Comparison of ENCODE assay signal across 1 cellular context in the genomic region with DNA sequence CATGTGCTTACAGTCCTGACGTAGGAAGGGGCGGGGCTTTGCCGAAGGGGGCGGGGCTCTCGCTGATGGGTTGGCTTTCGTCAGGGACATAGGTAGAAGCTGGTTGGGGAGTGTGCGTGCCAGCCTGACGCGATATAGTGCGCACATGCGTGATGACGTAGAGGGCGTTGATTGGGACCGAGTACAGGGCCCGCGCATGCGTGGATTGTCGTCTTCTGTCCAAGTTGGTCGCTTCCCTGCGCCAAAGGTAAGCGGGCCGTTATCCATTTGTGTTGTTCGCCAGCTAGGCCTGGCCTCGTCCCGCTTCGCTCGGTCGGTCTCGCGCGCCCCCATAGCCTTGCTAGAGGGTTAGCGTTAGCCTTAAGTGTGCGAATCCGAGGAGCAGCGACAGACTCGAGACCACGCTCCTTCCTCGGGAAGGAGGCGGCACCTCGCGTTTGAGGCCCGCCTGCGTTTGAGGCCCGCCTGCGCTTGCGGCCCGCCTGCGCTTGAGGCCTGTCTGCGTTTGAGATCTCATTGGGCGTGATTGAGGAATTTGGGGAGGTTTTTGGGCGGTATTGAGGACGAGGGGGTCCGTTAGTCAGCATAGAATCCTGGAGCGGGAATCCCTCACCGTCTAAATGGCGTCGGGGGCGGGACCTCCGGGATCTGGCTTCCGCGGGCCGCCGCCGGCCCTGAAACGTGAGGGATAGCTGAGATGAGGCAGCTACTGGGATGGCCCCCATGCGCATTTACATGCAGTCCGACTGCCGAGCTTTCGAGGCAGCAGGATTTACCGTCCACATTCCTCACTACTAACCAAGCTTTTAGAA.
TF ChIP-seq lines count a peak whose summit lies in the region.

Gene XRCC6 (plus strand): TSS at position 197 of the 812 bp plus-strand sequence. CDS start 710 bp downstream, outside the sequence.

TF ChIP-seq in GM12878, 131 proteins besides CTCF, POLR2A, EP300 and RAD21 (continued from another document and continues in another):
- TF ChIP-seq, protein P1, sequence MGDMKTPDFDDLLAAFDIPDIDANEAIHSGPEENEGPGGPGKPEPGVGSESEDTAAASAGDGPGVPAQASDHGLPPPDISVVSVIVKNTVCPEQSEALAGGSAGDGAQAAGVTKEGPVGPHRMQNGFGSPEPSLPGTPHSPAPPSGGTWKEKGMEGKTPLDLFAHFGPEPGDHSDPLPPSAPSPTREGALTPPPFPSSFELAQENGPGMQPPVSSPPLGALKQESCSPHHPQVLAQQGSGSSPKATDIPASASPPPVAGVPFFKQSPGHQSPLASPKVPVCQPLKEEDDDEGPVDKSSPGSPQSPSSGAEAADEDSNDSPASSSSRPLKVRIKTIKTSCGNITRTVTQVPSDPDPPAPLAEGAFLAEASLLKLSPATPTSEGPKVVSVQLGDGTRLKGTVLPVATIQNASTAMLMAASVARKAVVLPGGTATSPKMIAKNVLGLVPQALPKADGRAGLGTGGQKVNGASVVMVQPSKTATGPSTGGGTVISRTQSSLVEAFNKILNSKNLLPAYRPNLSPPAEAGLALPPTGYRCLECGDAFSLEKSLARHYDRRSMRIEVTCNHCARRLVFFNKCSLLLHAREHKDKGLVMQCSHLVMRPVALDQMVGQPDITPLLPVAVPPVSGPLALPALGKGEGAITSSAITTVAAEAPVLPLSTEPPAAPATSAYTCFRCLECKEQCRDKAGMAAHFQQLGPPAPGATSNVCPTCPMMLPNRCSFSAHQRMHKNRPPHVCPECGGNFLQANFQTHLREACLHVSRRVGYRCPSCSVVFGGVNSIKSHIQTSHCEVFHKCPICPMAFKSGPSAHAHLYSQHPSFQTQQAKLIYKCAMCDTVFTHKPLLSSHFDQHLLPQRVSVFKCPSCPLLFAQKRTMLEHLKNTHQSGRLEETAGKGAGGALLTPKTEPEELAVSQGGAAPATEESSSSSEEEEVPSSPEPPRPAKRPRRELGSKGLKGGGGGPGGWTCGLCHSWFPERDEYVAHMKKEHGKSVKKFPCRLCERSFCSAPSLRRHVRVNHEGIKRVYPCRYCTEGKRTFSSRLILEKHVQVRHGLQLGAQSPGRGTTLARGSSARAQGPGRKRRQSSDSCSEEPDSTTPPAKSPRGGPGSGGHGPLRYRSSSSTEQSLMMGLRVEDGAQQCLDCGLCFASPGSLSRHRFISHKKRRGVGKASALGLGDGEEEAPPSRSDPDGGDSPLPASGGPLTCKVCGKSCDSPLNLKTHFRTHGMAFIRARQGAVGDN (IDR thresholded peaks at IDR 0.05), result peak; percentile 33; the same call in 1 of the 2 replicates
- TF ChIP-seq STAT3 (IDR thresholded peaks at IDR 0.05; ENCODE audit: low read depth, low read length) (no peak), PKNOX1 (IDR thresholded peaks at IDR 0.05) (peak; percentile 91), MAX (IDR thresholded peaks at IDR 0.05; ENCODE audit: low read depth, low read length) (peak; percentile 17; the same call in 1 of the 2 replicates), LARP7 (IDR thresholded peaks at IDR 0.05) (peak; percentile 87), ZNF207 (IDR thresholded peaks at IDR 0.05; ENCODE audit: borderline replicate concordance) (peak; percentile 85; the same call in 1 of the 2 replicates), NFXL1 (IDR thresholded peaks at IDR 0.05; ENCODE audit: borderline replicate concordance) (no peak), RAD51 (IDR thresholded peaks at IDR 0.05) (peak; percentile 35; the same call in 1 of the 2 replicates), NBN (IDR thresholded peaks at IDR 0.05) (peak; percentile 97), NR2C1 (IDR thresholded peaks at IDR 0.05) (no peak), MXI1 (IDR thresholded peaks at IDR 0.05; ENCODE audit: low read depth, low read length) (peak; percentile 30; the same call in 1 of the 2 replicates), ESRRA (IDR thresholded peaks at IDR 0.05; ENCODE audit: low read length) (no peak), BACH1 (IDR thresholded peaks at IDR 0.05; ENCODE audit: borderline replicate concordance) (peak; percentile 57), FOXM1 (IDR thresholded peaks at IDR 0.05; ENCODE audit: low read depth, low read length) (no peak), WRNIP1 (IDR thresholded peaks at IDR 0.05; ENCODE audit: borderline replicate concordance, low read depth, low read length) (no peak), SREBF2 (IDR thresholded peaks at IDR 0.05; ENCODE audit: low read length) (no peak), RUNX3 (IDR thresholded peaks at IDR 0.05; ENCODE audit: low read length) (0 out of 2 replicates have a peak, but pooled peaks have one; percentile 5), NKRF (conservative IDR thresholded peaks at IDR 0.05) (peak; percentile 95), NFYA (IDR thresholded peaks at IDR 0.05; ENCODE audit: borderline replicate concordance, low read depth, low read length) (no peak), NR2C2 (IDR thresholded peaks at IDR 0.05; ENCODE audit: borderline replicate concordance, control insufficient read depth, insufficient read length, low read depth) (no peak), CEBPZ (IDR thresholded peaks at IDR 0.05; ENCODE audit: low read depth, low read length) (no peak), IKZF1 (conservative IDR thresholded peaks at IDR 0.05) (peak; percentile 86), POLR2AphosphoS2 (IDR thresholded peaks at IDR 0.05; ENCODE audit: low read depth, low read length) (0 out of 2 replicates have a peak, but pooled peaks have one; percentile 71), MYC (IDR thresholded peaks at IDR 0.05; ENCODE audit: insufficient read depth, insufficient read length, insufficient replicate concordance, low read length, severe bottlenecking) (no peak), EGR1 (IDR thresholded peaks at IDR 0.05; ENCODE audit: borderline replicate concordance in 1 of 2, low read depth in 2 of 2, low read length in 2 of 2) (peak in 1 of 2 experiments; percentile 31; a peak in 1 of 3 replicates), CREM (IDR thresholded peaks at IDR 0.05; ENCODE audit: low read depth) (peak; percentile 95), ZNF24 (IDR thresholded peaks at IDR 0.05) (no peak), RELB (IDR thresholded peaks at IDR 0.05; ENCODE audit: low read depth) (peak; percentile 83), NRF1 (conservative IDR thresholded peaks at IDR 0.05; ENCODE audit: low read depth, low read length) (peak; percentile 75), ELK1 (IDR thresholded peaks at IDR 0.05; ENCODE audit: low read depth, low read length) (no peak), USF1 (IDR thresholded peaks at IDR 0.05; ENCODE audit: borderline replicate concordance, extremely low read length, insufficient read depth, low read depth, low read length) (no peak)
- TF ChIP-seq, protein P2, sequence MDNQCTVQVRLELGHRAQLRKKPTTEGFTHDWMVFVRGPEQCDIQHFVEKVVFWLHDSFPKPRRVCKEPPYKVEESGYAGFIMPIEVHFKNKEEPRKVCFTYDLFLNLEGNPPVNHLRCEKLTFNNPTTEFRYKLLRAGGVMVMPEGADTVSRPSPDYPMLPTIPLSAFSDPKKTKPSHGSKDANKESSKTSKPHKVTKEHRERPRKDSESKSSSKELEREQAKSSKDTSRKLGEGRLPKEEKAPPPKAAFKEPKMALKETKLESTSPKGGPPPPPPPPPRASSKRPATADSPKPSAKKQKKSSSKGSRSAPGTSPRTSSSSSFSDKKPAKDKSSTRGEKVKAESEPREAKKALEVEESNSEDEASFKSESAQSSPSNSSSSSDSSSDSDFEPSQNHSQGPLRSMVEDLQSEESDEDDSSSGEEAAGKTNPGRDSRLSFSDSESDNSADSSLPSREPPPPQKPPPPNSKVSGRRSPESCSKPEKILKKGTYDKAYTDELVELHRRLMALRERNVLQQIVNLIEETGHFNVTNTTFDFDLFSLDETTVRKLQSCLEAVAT (IDR thresholded peaks at IDR 0.05), result peak; percentile 50; the same call in 1 of the 2 replicates
- TF ChIP-seq, protein P3, sequence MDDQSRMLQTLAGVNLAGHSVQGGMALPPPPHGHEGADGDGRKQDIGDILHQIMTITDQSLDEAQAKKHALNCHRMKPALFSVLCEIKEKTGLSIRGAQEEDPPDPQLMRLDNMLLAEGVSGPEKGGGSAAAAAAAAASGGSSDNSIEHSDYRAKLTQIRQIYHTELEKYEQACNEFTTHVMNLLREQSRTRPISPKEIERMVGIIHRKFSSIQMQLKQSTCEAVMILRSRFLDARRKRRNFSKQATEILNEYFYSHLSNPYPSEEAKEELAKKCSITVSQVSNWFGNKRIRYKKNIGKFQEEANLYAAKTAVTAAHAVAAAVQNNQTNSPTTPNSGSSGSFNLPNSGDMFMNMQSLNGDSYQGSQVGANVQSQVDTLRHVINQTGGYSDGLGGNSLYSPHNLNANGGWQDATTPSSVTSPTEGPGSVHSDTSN (IDR thresholded peaks at IDR 0.05; ENCODE audit: insufficient replicate concordance, low read depth, low read length), result peak; percentile 70
